ENCODE assay signal across 8 cellular contexts in genomic region chr2:112054847-112055109, GRCh38. TPM values are rescaled to one million over a fixed set of nuclear protein-coding genes. Genes with fewer than 3 reads are reported as not detected.
DNase-seq lines count a peak whose midpoint lies in the region; ATAC-seq and TF ChIP-seq lines count a peak whose summit lies in the region.
"Not testable (repeated sequence)": the region's sequence is repeated elsewhere in the genome, so short reads cannot be mapped to it uniquely, and the experiment has no call there.

No MANE protein-coding gene starts in this region.

- H3K4me2 ChIP-seq in OCI-LY3 (ENCODE audit: low read length): not testable (repeated sequence)

- not testable (repeated sequence) for H3K27me3 Mint-ChIP-seq in CD4-positive, alpha-beta T cell; MCF 10A (ENCODE audit: insufficient read depth, unreplicated experiment); neural crest cell (ENCODE audit: low read depth)

- ATAC-seq in CD4-positive, alpha-beta T cell (ENCODE audit: poor library complexity): peak; percentile 69
- peak; percentile 43 for ATAC-seq in HG02642 (IDR thresholded peaks at IDR 0.05; ENCODE audit: poor library complexity, unreplicated experiment)
- peak in 1 of 4 donors; percentile 81 for ATAC-seq in heart left ventricle

- H3K4me1 ChIP-seq in OCI-LY3 (ENCODE audit: low read length) (peaks cover 25% of the 10 kb centered on the region), heart left ventricle (peaks cover 7 to 41% (median 28%) of the 10 kb centered on the region in 12 donors), stomach (peaks cover 18 to 48% (median 28%) of the 10 kb centered on the region in 4 donors)

- H3K4me1 Mint-ChIP-seq in CD4-positive, alpha-beta T cell (ENCODE audit: low read depth): peaks cover 43% of the 10 kb centered on the region
- peaks cover 34% of the 10 kb centered on the region for H3K4me1 Mint-ChIP-seq in MCF 10A (ENCODE audit: insufficient read depth, unreplicated experiment)
- peaks cover 23% of the 10 kb centered on the region for H3K4me1 Mint-ChIP-seq in neural crest cell

- intact Hi-C loops in CD4-positive, alpha-beta T cell (cut with DNase I, micrococcal nuclease): loop anchor here (5.0 to 10.0 kb wide), 9 partner anchors 130 to 1377 kb away; partner anchors contain the start of genes BUB1 (in 1 of the 2), CHCHD5 (in 1 of the 2), CKAP2L (in 1 of the 2) and ZC3H8 (in 1 of the 2)
- intact Hi-C loops in MCF 10A (cut with micrococcal nuclease) (loop anchor here (5.0 kb wide), 1 partner anchor 528 kb away; the partner anchor contains the start of gene CHCHD5), heart left ventricle (cut with DNase I) (loop anchor here in 6 of 10 donors (2.0 to 10.0 kb wide), 4 partner anchors 156 to 220 kb away; partner anchors contain the start of genes ZC3H8 (in 3 of the 6), ZC3H6 (in 2 of the 6) and MERTK (in 1 of the 6))
- intact Hi-C loops in stomach (cut with DNase I; ENCODE audit: low total_unique reads): not testable (repeated sequence)

- not testable (repeated sequence) for H3K27me3 ChIP-seq in CD4-positive, alpha-beta T cell (ENCODE audit: control insufficient read depth, insufficient read depth, low read length); OCI-LY3 (ENCODE audit: low read depth, low read length); heart left ventricle; stomach

- not testable (repeated sequence) for H4K20me1 ChIP-seq in OCI-LY3 (ENCODE audit: insufficient read depth, low read length)

- H3K9ac ChIP-seq in OCI-LY3 (ENCODE audit: low read length): not testable (repeated sequence)

- H3K9me3 ChIP-seq in CD4-positive, alpha-beta T cell (ENCODE audit: control insufficient read depth, low read length); OCI-LY3 (ENCODE audit: insufficient read depth, low read length); heart left ventricle; stomach: not testable (repeated sequence)

- peaks cover 21% of the 10 kb centered on the region for H3K36me3 Mint-ChIP-seq in CD4-positive, alpha-beta T cell (ENCODE audit: low read depth)
- H3K36me3 Mint-ChIP-seq in MCF 10A (ENCODE audit: insufficient read depth, unreplicated experiment): peaks cover 19% of the 10 kb centered on the region
- H3K36me3 Mint-ChIP-seq in neural crest cell (ENCODE audit: low read depth): not testable (repeated sequence)

- POLR2A ChIA-PET in CD4-positive, alpha-beta T cell (lab: Charles Lee): interaction anchor here (0.6 to 1.9 kb wide), 15 partner anchors 9 to 934 kb away, joined by 3 to 15 read pairs (median 6); partner anchors contain the start of genes ANAPC1, BCL2L11, CHCHD5 and SLC20A1
- POLR2A ChIA-PET in MCF 10A (lab: Yijun Ruan, JAX): interaction anchor here (0.5 to 3.8 kb wide), 15 partner anchors 9 to 1022 kb away, joined by 3 to 33 read pairs (median 5); partner anchors contain the start of gene ANAPC1

- TF ChIP-seq CTCF in CD4-positive, alpha-beta T cell (IDR thresholded peaks at IDR 0.05); OCI-LY3 (IDR thresholded peaks at IDR 0.05; ENCODE audit: low read depth, low read length); MCF 10A (IDR thresholded peaks at IDR 0.05; ENCODE audit: unreplicated experiment); heart left ventricle (IDR thresholded peaks at IDR 0.05); neural crest cell (conservative IDR thresholded peaks at IDR 0.05); stomach (IDR thresholded peaks at IDR 0.05): not testable (repeated sequence)

- peak overlapping the region; percentile 89 for H3K27ac Mint-ChIP-seq in CD4-positive, alpha-beta T cell
- H3K27ac Mint-ChIP-seq in MCF 10A (ENCODE audit: low read depth, unreplicated experiment): peak overlapping the region; percentile 76
- not testable (repeated sequence) for H3K27ac Mint-ChIP-seq in neural crest cell (ENCODE audit: unreplicated experiment)

- H3K27ac ChIP-seq in CD4-positive, alpha-beta T cell (ENCODE audit: low read depth, low read length); OCI-LY3 (ENCODE audit: low read length): not testable (repeated sequence)
- peak overlapping the region in 7 of 12 donors; percentile 91 to 100 (median 98) for H3K27ac ChIP-seq in heart left ventricle
- peak overlapping the region; percentile 96 to 100 (median 99) for H3K27ac ChIP-seq in stomach

- CTCF ChIA-PET in CD4-positive, alpha-beta T cell (lab: Charles Lee): interaction anchor here (1.4 kb wide), 1 partner anchor 426 kb away, joined by 3 read pairs; no protein-coding TSS in a partner anchor
- CTCF ChIA-PET in MCF 10A (lab: Yijun Ruan, JAX): interaction anchor here (0.5 to 9.3 kb wide), 3 partner anchors 16 to 165 kb away, joined by 3 to 151 read pairs (median 3); no protein-coding TSS in a partner anchor

- not testable (repeated sequence) for H2AFZ ChIP-seq in OCI-LY3 (ENCODE audit: low read depth, low read length)

- WGBS in heart left ventricle, 4 donors: 0 to 2% (median 1%) methylated on average over 2 to 20 of the region's 27 CpGs
- whole genome bisulfite sequencing in stomach, 5 donors: 0% methylated on average over 3 to 20 of the region's 27 CpGs; no CpG with 5 or more reads in 1 of the 5 donors

- H3K36me3 ChIP-seq in OCI-LY3 (replicated peaks; ENCODE audit: low read depth, low read length): peaks cover 18% of the 10 kb centered on the region
- not testable (repeated sequence) for H3K36me3 ChIP-seq in heart left ventricle, stomach

- peaks cover 43% of the 10 kb centered on the region for H3K79me2 ChIP-seq in OCI-LY3 (ENCODE audit: low read length)

- peak overlapping the region; percentile 94 for H3K4me3 Mint-ChIP-seq in CD4-positive, alpha-beta T cell
- H3K4me3 Mint-ChIP-seq in MCF 10A (ENCODE audit: unreplicated experiment) (peak overlapping the region; percentile 96), neural crest cell (peak overlapping the region; percentile 89)

- DNase-seq in CD4-positive, alpha-beta T cell: peak in 1 of 10 experiments; percentile 99
- peak; percentile 91 for DNase-seq in activated CD8-positive, alpha-beta memory T cell treated with anti-CD3 and anti-CD28 coated beads, Interleukin-2, amount 50 U/mL, for 24 hours (ENCODE audit: extremely low read depth)
- DNase-seq in MCF 10A (ENCODE audit: unreplicated experiment); heart left ventricle; neural crest cell (ENCODE audit: low read depth, low spot score); stomach: not testable (repeated sequence)

- TF ChIP-seq EP300 in stomach (IDR thresholded peaks at IDR 0.05): not testable (repeated sequence)

- not testable (repeated sequence) for TF ChIP-seq POLR2A in heart left ventricle (IDR thresholded peaks at IDR 0.05); stomach (IDR thresholded peaks at IDR 0.05)

- H3K4me3 ChIP-seq in OCI-LY3 (ENCODE audit: low read length) (peak overlapping the region; percentile 90; the same call in 1 of the 2 replicates), heart left ventricle (peak overlapping the region in 9 of 12 donors; percentile 65 to 97 (median 86)), stomach (peak overlapping the region; percentile 74 to 91 (median 82))

- BruUV-seq in MCF 10A (replicated peaks; lab: Mats Ljungman, UMichigan): not testable (repeated sequence)

- not testable (repeated sequence) for H3K9me3 Mint-ChIP-seq in CD4-positive, alpha-beta T cell; MCF 10A (ENCODE audit: unreplicated experiment); neural crest cell

RNA-seq across cellular contexts. Expression of gene TMEM87B, which starts 0.3 kb away (rescaled TPM):
- total RNA-seq in CD4-positive, alpha-beta T cell: 10 to 100 TPM in 1 of 2 experiments, 1 to 10 TPM in 1; 8.9 to 12.1 TPM
- total RNA-seq in MCF 10A (2022): 29.1 and 39.2 TPM in 2 replicates
- 10 to 100 TPM in 2 of 9 donors, 1 to 10 TPM in 7; 4.8 to 18.5 (median 7.9) TPM for total RNA-seq in heart left ventricle
- 1 to 10 TPM; 3.1 to 6.1 TPM for polyA plus RNA-seq in heart left ventricle
- 6.2 and 7.8 TPM in 2 replicates for total RNA-seq in neural crest cell
- total RNA-seq in stomach: 10 to 100 TPM in 4 of 5 donors, 1 to 10 TPM in 1; 8.8 to 62.2 (median 26.3) TPM
- polyA plus RNA-seq in stomach: 10 to 100 TPM in 2 of 3 donors, 1 to 10 TPM in 1; 3.7 to 13.6 (median 12.9) TPM
